ENCODE assay signal across 6 cellular contexts in genomic region chr17:48541036-48541573, GRCh38. TPM values are rescaled to one million over a fixed set of nuclear protein-coding genes. Genes with fewer than 3 reads are reported as not detected.
DNase-seq lines count a peak whose midpoint lies in the region; ATAC-seq lines count a peak whose summit lies in the region.

No MANE protein-coding gene starts in this region.

- peak overlapping the region; percentile 89 for H3K4me3 Mint-ChIP-seq in activated naive CD8-positive, alpha-beta T cell treated with anti-CD3 and anti-CD28 coated beads for 36 hours

- peak; percentile 46 for DNase-seq in COLO668 (lab: John Stamatoyannopoulos, UW; ENCODE audit: unreplicated experiment)
- no peak for DNase-seq in activated naive CD8-positive, alpha-beta T cell treated with anti-CD3 and anti-CD28 coated beads for 36 hours
- no peak for DNase-seq in mesenchymal stem cell

- peak overlapping the region; percentile 35 to 76 for H3K4ac ChIP-seq in mesenchymal stem cell (ENCODE audit: low read depth in 1 of 2, low read length in 2 of 2)

- peak overlapping the region; percentile 99 for H3K27ac ChIP-seq in mesenchymal stem cell (ENCODE audit: low read length, poor library complexity, severe bottlenecking)

- H2AFZ ChIP-seq in mesenchymal stem cell (ENCODE audit: low read depth, low read length), result no peak overlapping the region

- H3K14ac ChIP-seq in mesenchymal stem cell (ENCODE audit: low read length in 2 of 2), result peak overlapping the region; percentile 50 to 82

- H3K4me1 ChIP-seq in mesenchymal stem cell (ENCODE audit: control insufficient read depth, insufficient read depth, low read depth, low read length), result peaks cover 11% of the 10 kb centered on the region

- peak overlapping the region; percentile 67 for H4K91ac ChIP-seq in mesenchymal stem cell (ENCODE audit: low read length)

- H3K4me2 ChIP-seq in mesenchymal stem cell (ENCODE audit: low read length, poor library complexity, severe bottlenecking), result peak overlapping the region; percentile 79

- WGBS in mesenchymal stem cell, result 6% methylated on average over 11 of the region's 12 CpGs

- no peaks in the 10 kb centered on the region for H3K9me3 ChIP-seq in mesenchymal stem cell (ENCODE audit: control insufficient read depth, low read length)

- H2BK5ac ChIP-seq in mesenchymal stem cell (ENCODE audit: low read depth, low read length, poor library complexity, severe bottlenecking), result peak overlapping the region; percentile 97

- no peaks in the 10 kb centered on the region for H3K27me3 ChIP-seq in mesenchymal stem cell (ENCODE audit: control insufficient read depth in 1 of 2, insufficient read depth in 1 of 2, low read length in 2 of 2)

- H3K36me3 Mint-ChIP-seq in activated naive CD8-positive, alpha-beta T cell treated with anti-CD3 and anti-CD28 coated beads for 36 hours, result peaks cover 10% of the 10 kb centered on the region

- ATAC-seq in GM19452 (IDR thresholded peaks at IDR 0.05; ENCODE audit: unreplicated experiment) (no peak), GM19397 (IDR thresholded peaks at IDR 0.05; ENCODE audit: unreplicated experiment) (no peak), HG02938 (IDR thresholded peaks at IDR 0.05; ENCODE audit: unreplicated experiment) (no peak)

- peak overlapping the region; percentile 99 for H3K27ac Mint-ChIP-seq in activated naive CD8-positive, alpha-beta T cell treated with anti-CD3 and anti-CD28 coated beads for 36 hours

- H2BK120ac ChIP-seq in mesenchymal stem cell (ENCODE audit: low read depth, low read length), result peak overlapping the region; percentile 98

- H3K79me1 ChIP-seq in mesenchymal stem cell (replicated peaks; ENCODE audit: low read length, poor library complexity, severe bottlenecking), result no peaks in the 10 kb centered on the region

- H3K23ac ChIP-seq in mesenchymal stem cell (ENCODE audit: low read length in 2 of 2), result no peak overlapping the region

- peak overlapping the region; percentile 10 for H4K8ac ChIP-seq in mesenchymal stem cell (ENCODE audit: low read length)

- H3K4me3 ChIP-seq in mesenchymal stem cell (ENCODE audit: insufficient read depth in 1 of 2, low read depth in 1 of 2, low read length in 2 of 2), result peak overlapping the region; percentile 70 to 97

- peaks cover 27% of the 10 kb centered on the region for H3K4me1 Mint-ChIP-seq in activated naive CD8-positive, alpha-beta T cell treated with anti-CD3 and anti-CD28 coated beads for 36 hours

- H3K36me3 ChIP-seq in mesenchymal stem cell (ENCODE audit: control insufficient read depth in 1 of 2, insufficient read depth in 2 of 2, low read depth in 1 of 2, low read length in 2 of 2), result peaks cover 14 to 17% of the 10 kb centered on the region in 2 experiments

- H2AK5ac ChIP-seq in mesenchymal stem cell (ENCODE audit: low read length, severe bottlenecking), result peak overlapping the region; percentile 46

- peak overlapping the region; percentile 62 for H2BK15ac ChIP-seq in mesenchymal stem cell (ENCODE audit: low read depth, poor library complexity, severe bottlenecking)

- no peaks in the 10 kb centered on the region for H3K9me3 Mint-ChIP-seq in activated naive CD8-positive, alpha-beta T cell treated with anti-CD3 and anti-CD28 coated beads for 36 hours

- H3K18ac ChIP-seq in mesenchymal stem cell (ENCODE audit: low read depth in 1 of 2, low read length in 2 of 2), result peak overlapping the region; percentile 88 to 99

- peak overlapping the region; percentile 100 for H3K9ac ChIP-seq in mesenchymal stem cell (ENCODE audit: low read length)

- peak overlapping the region; percentile 15 to 89 for H2BK12ac ChIP-seq in mesenchymal stem cell (ENCODE audit: low read length in 2 of 2)

- peaks cover 17% of the 10 kb centered on the region for H3K27me3 Mint-ChIP-seq in activated naive CD8-positive, alpha-beta T cell treated with anti-CD3 and anti-CD28 coated beads for 36 hours

RNA-seq across cellular contexts. Expression of gene HOXB2, which starts 3.8 kb away (rescaled TPM):
- 1 to 10 TPM; 7.4 to 7.7 TPM for total RNA-seq in activated naive CD8-positive, alpha-beta T cell treated with anti-CD3 and anti-CD28 coated beads for 36 hours
- polyA plus RNA-seq in mesenchymal stem cell (2013, experiment 1 of 2), result 51.3 TPM
- 53.0 TPM for polyA plus RNA-seq in mesenchymal stem cell (2013, experiment 2 of 2)

RNA-seq across cellular contexts. Expression of gene HOXB1, which starts 10.3 kb away (rescaled TPM):
- total RNA-seq in activated naive CD8-positive, alpha-beta T cell treated with anti-CD3 and anti-CD28 coated beads for 36 hours, result not detected
- not detected for polyA plus RNA-seq in mesenchymal stem cell (2013, experiment 1 of 2)
- polyA plus RNA-seq in mesenchymal stem cell (2013, experiment 2 of 2), result not detected

RNA-seq across cellular contexts. Expression of gene HOXB4, which starts 37.0 kb away (rescaled TPM):
- total RNA-seq in activated naive CD8-positive, alpha-beta T cell treated with anti-CD3 and anti-CD28 coated beads for 36 hours, result 1 to 10 TPM; 1.3 to 1.9 TPM
- 5.9 TPM for polyA plus RNA-seq in mesenchymal stem cell (2013, experiment 1 of 2)
- 5.9 TPM for polyA plus RNA-seq in mesenchymal stem cell (2013, experiment 2 of 2)

RNA-seq across cellular contexts. Expression of gene HOXB3, which starts 48.9 kb away (rescaled TPM):
- total RNA-seq in activated naive CD8-positive, alpha-beta T cell treated with anti-CD3 and anti-CD28 coated beads for 36 hours, result 1 to 10 TPM; 1.4 to 2.0 TPM
- polyA plus RNA-seq in mesenchymal stem cell (2013, experiment 1 of 2), result 39.4 TPM
- polyA plus RNA-seq in mesenchymal stem cell (2013, experiment 2 of 2), result 35.7 TPM

RNA-seq across cellular contexts. Expression of gene HOXB5, which starts 52.5 kb away (rescaled TPM):
- not detected for total RNA-seq in activated naive CD8-positive, alpha-beta T cell treated with anti-CD3 and anti-CD28 coated beads for 36 hours
- polyA plus RNA-seq in mesenchymal stem cell (2013, experiment 1 of 2), result 15.0 TPM
- 14.1 TPM for polyA plus RNA-seq in mesenchymal stem cell (2013, experiment 2 of 2)
